ENCODE assay signal across 21 cellular contexts in genomic region chr18:48582946-48583345, GRCh38.
"Had no signal": no experiment of that assay in that cellular context is flagged by ENCODE, and none has a peak within 500 bp of the region (broad histone marks: within the 10 kb centered on the region; RNA-seq: fewer than 3 reads in every experiment).

No MANE protein-coding gene starts in this region.

- H3K27me3 ChIP-seq: pancreas, right lobe of liver, suprapubic skin had no signal

- H3K27ac ChIP-seq: pancreas, suprapubic skin had no signal

- H3K4me1 ChIP-seq: pancreas had no signal

- DNase-seq: effector memory CD8-positive, alpha-beta T cell; erythroblast; mucosa of descending colon; naive B cell; nucleus accumbens; right lobe of liver; small intestine; stimulated activated CD4-positive, alpha-beta T cell treated with anti-CD3 and anti-CD28 coated beads, Interleukin-15, amount 100 ng/mL, for 24 hours; stimulated activated CD4-positive, alpha-beta T cell treated with anti-CD3 and anti-CD28 coated beads, Interleukin-2, amount 100 ng/mL, for 48 hours; stimulated activated naive B cell treated with anti-CD40 and anti-IgM and Interleukin-4, amounts not matched to agents 10 μg/mL and 1 μg/mL and 100 μg/mL, for 72 hours; trophoblast cell had no signal

- H3K9me3 Mint-ChIP-seq: effector memory CD8-positive, alpha-beta T cell had no signal

- H3K36me3 Mint-ChIP-seq: naive B cell had no signal

- H3K4me1 Mint-ChIP-seq: memory B cell had no signal

- H3K4me3 ChIP-seq: coronary artery, lung, mucosa of descending colon, pancreas, right lobe of liver, suprapubic skin had no signal

- H3K27me3 Mint-ChIP-seq: memory B cell; naive B cell; natural killer cell treated with Interleukin-12 subunit alpha and Interleukin-12 subunit beta and Interleukin-15 and Interleukin-18, amount 100 ng/mL, for 72 hours; progenitor cell of endocrine pancreas; stimulated activated naive B cell treated with anti-CD40 and anti-IgM and Interleukin-4, amounts not matched to agents 10 μg/mL and 1 μg/mL and 100 μg/mL, for 72 hours; stimulated activated naive CD8-positive, alpha-beta T cell treated with anti-CD3 and anti-CD28 coated beads, Interleukin-15, Interleukin-2, amounts not matched to agents 100 ng/mL and 50 ng/mL, for 24 hours had no signal

- H3K9me3 ChIP-seq: mucosa of descending colon, pancreas, right lobe of liver, suprapubic skin had no signal

- H3K4me3 Mint-ChIP-seq: effector memory CD8-positive, alpha-beta T cell; memory B cell; mesothelial cell of epicardium; naive B cell; natural killer cell treated with Interleukin-12 subunit alpha and Interleukin-12 subunit beta and Interleukin-15 and Interleukin-18, amount 100 ng/mL, for 72 hours; neural crest cell; stimulated activated naive B cell treated with anti-CD40 and anti-IgM and Interleukin-4, amounts not matched to agents 10 μg/mL and 1 μg/mL and 100 μg/mL, for 72 hours; stimulated activated naive CD8-positive, alpha-beta T cell treated with anti-CD3 and anti-CD28 coated beads, Interleukin-15, Interleukin-2, amounts not matched to agents 100 ng/mL and 50 ng/mL, for 24 hours had no signal

- H3K36me3 ChIP-seq: pancreas, right lobe of liver, suprapubic skin had no signal

- ATAC-seq: effector memory CD8-positive, alpha-beta T cell; mucosa of descending colon; natural killer cell treated with Interleukin-12 subunit alpha and Interleukin-12 subunit beta and Interleukin-15 and Interleukin-18, amount 100 ng/mL, for 72 hours; right lobe of liver; stimulated activated naive B cell treated with anti-CD40 and anti-IgM and Interleukin-4, amounts not matched to agents 10 μg/mL and 1 μg/mL and 100 μg/mL, for 72 hours had no signal

- H3K27ac Mint-ChIP-seq: effector memory CD8-positive, alpha-beta T cell; memory B cell; mesothelial cell of epicardium; natural killer cell treated with Interleukin-12 subunit alpha and Interleukin-12 subunit beta and Interleukin-15 and Interleukin-18, amount 100 ng/mL, for 72 hours; progenitor cell of endocrine pancreas; stimulated activated naive B cell treated with anti-CD40 and anti-IgM and Interleukin-4, amounts not matched to agents 10 μg/mL and 1 μg/mL and 100 μg/mL, for 72 hours; stimulated activated naive CD8-positive, alpha-beta T cell treated with anti-CD3 and anti-CD28 coated beads, Interleukin-15, Interleukin-2, amounts not matched to agents 100 ng/mL and 50 ng/mL, for 24 hours had no signal
